15 cellular contexts compared by ENCODE assay signal in genomic region chr6:109239918-109240321, GRCh38.
DNase-seq lines count a peak whose midpoint lies in the region; ATAC-seq and TF ChIP-seq lines count a peak whose summit lies in the region.
"Had no signal": no experiment of that assay in that cellular context is flagged by ENCODE, and none has a peak within 500 bp of the region (broad histone marks: within the 10 kb centered on the region; RNA-seq: fewer than 3 reads in every experiment).

No MANE protein-coding gene starts in this region.

- no peak overlapping the region for H3K4me3 Mint-ChIP-seq in MCF 10A (ENCODE audit: unreplicated experiment)
- no peak overlapping the region for H3K4me3 Mint-ChIP-seq in osteocyte (ENCODE audit: unreplicated experiment)
- H3K4me3 Mint-ChIP-seq in T-cell: no peak overlapping the region
- no peak overlapping the region for H3K4me3 Mint-ChIP-seq in activated T-cell treated with anti-CD3 and anti-CD28 coated beads, Interleukin-2, amount 50 U/mL, for 72 hours
- H3K4me3 Mint-ChIP-seq: naive B cell; stimulated activated naive CD8-positive, alpha-beta T cell treated with anti-CD3 and anti-CD28 coated beads, Interleukin-15, Interleukin-2, amounts not matched to agents 100 ng/mL and 50 ng/mL, for 24 hours had no signal

- H3K4me3 ChIP-seq in breast epithelium (no peak overlapping the region), aorta (ENCODE audit: low read length in 2 of 2) (no peak overlapping the region)

- ATAC-seq in left cardiac atrium (peak; percentile 63 to 64), aorta (ENCODE audit: low FRiP score) (peak; percentile 63), T-cell (replicated peaks in 1 of 4) (no peak)
- ATAC-seq in activated T-cell treated with anti-CD3 and anti-CD28 coated beads, Interleukin-2, amount 50 U/mL, for 72 hours (replicated peaks in 1 of 2): no peak

- TF ChIP-seq POLR2A in breast epithelium (IDR thresholded peaks at IDR 0.05): no peak

- DNase-seq in breast epithelium (ENCODE audit: low spot score in 2 of 2) (no peak), MCF 10A (ENCODE audit: unreplicated experiment) (no peak), left cardiac atrium (peak; percentile 65), osteocyte (ENCODE audit: extremely low spot score, unreplicated experiment) (no peak), aorta (no peak), T-cell (no peak), GM20000 (ENCODE audit: low spot score) (no peak)
- no peak for DNase-seq in activated T-cell treated with anti-CD3 and anti-CD28 coated beads, Interleukin-2, amount 50 U/mL, for 72 hours
- DNase-seq: 8988T; activated CD8-positive, alpha-beta memory T cell treated with anti-CD3 and anti-CD28 coated beads, Interleukin-2, amount 50 U/mL, for 48 hours; Calu3; naive B cell; NCI-H524; SIG-M5 had no signal

- CTCF ChIA-PET in MCF 10A (lab: Yijun Ruan, JAX): no interaction called here
- CTCF ChIA-PET in T-cell (lab: Charles Lee): no interaction called here

- no peaks in the 10 kb centered on the region for H3K27me3 Mint-ChIP-seq in MCF 10A (ENCODE audit: insufficient read depth, unreplicated experiment)
- no peaks in the 10 kb centered on the region for H3K27me3 Mint-ChIP-seq in osteocyte (ENCODE audit: unreplicated experiment)
- H3K27me3 Mint-ChIP-seq in T-cell: no peaks in the 10 kb centered on the region
- peaks cover 11% of the 10 kb centered on the region for H3K27me3 Mint-ChIP-seq in activated T-cell treated with anti-CD3 and anti-CD28 coated beads, Interleukin-2, amount 50 U/mL, for 72 hours (ENCODE audit: low read depth)
- H3K27me3 Mint-ChIP-seq: naive B cell; stimulated activated naive CD8-positive, alpha-beta T cell treated with anti-CD3 and anti-CD28 coated beads, Interleukin-15, Interleukin-2, amounts not matched to agents 100 ng/mL and 50 ng/mL, for 24 hours had no signal

- H3K4me1 ChIP-seq in breast epithelium (peaks cover 0 to 5% of the 10 kb centered on the region in 2 donors), aorta (ENCODE audit: control insufficient read depth in 1 of 2, insufficient read depth in 2 of 2, low read length in 2 of 2) (peaks cover 1 to 6% of the 10 kb centered on the region in 2 donors)

- WGBS in aorta, 2 donors: 45 to 55% methylated on average over 6 of the region's 6 CpGs

- H3K9me3 Mint-ChIP-seq in MCF 10A (ENCODE audit: unreplicated experiment) (no peaks in the 10 kb centered on the region), osteocyte (ENCODE audit: unreplicated experiment) (no peaks in the 10 kb centered on the region), T-cell (peaks cover 0 to 3% (median 0%) of the 10 kb centered on the region in 3 donors)
- H3K9me3 Mint-ChIP-seq in activated T-cell treated with anti-CD3 and anti-CD28 coated beads, Interleukin-2, amount 50 U/mL, for 72 hours: peaks cover 0 to 8% of the 10 kb centered on the region in 2 donors
- H3K9me3 Mint-ChIP-seq: stimulated activated naive CD8-positive, alpha-beta T cell treated with anti-CD3 and anti-CD28 coated beads, Interleukin-15, Interleukin-2, amounts not matched to agents 100 ng/mL and 50 ng/mL, for 24 hours had no signal

- POLR2A ChIA-PET in MCF 10A (lab: Yijun Ruan, JAX) (no interaction called here), T-cell (lab: Charles Lee) (no interaction called here)

- H3K36me3 ChIP-seq in breast epithelium (no peaks in the 10 kb centered on the region), aorta (ENCODE audit: control insufficient read depth in 1 of 2, insufficient read depth in 2 of 2, low read length in 1 of 2) (no peaks in the 10 kb centered on the region)

- H3K4me1 Mint-ChIP-seq in MCF 10A (ENCODE audit: insufficient read depth, unreplicated experiment): peaks cover 8% of the 10 kb centered on the region
- peaks cover 20% of the 10 kb centered on the region for H3K4me1 Mint-ChIP-seq in osteocyte (ENCODE audit: unreplicated experiment)
- H3K4me1 Mint-ChIP-seq in T-cell: peaks cover 18 to 29% (median 23%) of the 10 kb centered on the region in 3 donors
- H3K4me1 Mint-ChIP-seq in activated T-cell treated with anti-CD3 and anti-CD28 coated beads, Interleukin-2, amount 50 U/mL, for 72 hours (ENCODE audit: low read depth): peaks cover 28% of the 10 kb centered on the region

- H3K9me3 ChIP-seq in breast epithelium (no peaks in the 10 kb centered on the region), aorta (ENCODE audit: control insufficient read depth, low read length) (no peaks in the 10 kb centered on the region)

- intact Hi-C loops in breast epithelium (cut with DNase I; ENCODE audit: low total_unique reads) (no loop called here), MCF 10A (cut with micrococcal nuclease) (no loop called here), left cardiac atrium (cut with DNase I) (no loop called here), aorta (cut with DNase I) (no loop called here)

- TF ChIP-seq CTCF in breast epithelium (IDR thresholded peaks at IDR 0.05) (no peak), MCF 10A (IDR thresholded peaks at IDR 0.05; ENCODE audit: unreplicated experiment) (no peak), osteocyte (IDR thresholded peaks at IDR 0.05) (no peak), GM20000 (IDR thresholded peaks at IDR 0.05; ENCODE audit: extremely low read depth, missing control alignments) (no peak)

- H3K27me3 ChIP-seq in breast epithelium: no peaks in the 10 kb centered on the region
- H3K27me3 ChIP-seq in aorta (ENCODE audit: control insufficient read depth in 1 of 2, insufficient read depth in 2 of 2, low read length in 1 of 2): no peaks in the 10 kb centered on the region

- H3K27ac Mint-ChIP-seq in MCF 10A (ENCODE audit: low read depth, unreplicated experiment): no peak overlapping the region
- H3K27ac Mint-ChIP-seq in osteocyte (ENCODE audit: unreplicated experiment): peak overlapping the region; percentile 70
- H3K27ac Mint-ChIP-seq in T-cell: no peak overlapping the region
- no peak overlapping the region for H3K27ac Mint-ChIP-seq in activated T-cell treated with anti-CD3 and anti-CD28 coated beads, Interleukin-2, amount 50 U/mL, for 72 hours
- H3K27ac Mint-ChIP-seq: naive B cell; stimulated activated naive CD8-positive, alpha-beta T cell treated with anti-CD3 and anti-CD28 coated beads, Interleukin-15, Interleukin-2, amounts not matched to agents 100 ng/mL and 50 ng/mL, for 24 hours had no signal

- H3K27ac ChIP-seq in breast epithelium (peak overlapping the region; percentile 54 to 77), aorta (ENCODE audit: low read depth in 1 of 2, low read length in 2 of 2) (peak overlapping the region in 1 of 2 donors; percentile 19)

- no TSS peak for BruUV-seq in MCF 10A (replicated peaks; lab: Mats Ljungman, UMichigan)

- H3K36me3 Mint-ChIP-seq in MCF 10A (ENCODE audit: insufficient read depth, unreplicated experiment) (no peaks in the 10 kb centered on the region), osteocyte (ENCODE audit: unreplicated experiment) (no peaks in the 10 kb centered on the region), T-cell (no peaks in the 10 kb centered on the region)
- H3K36me3 Mint-ChIP-seq in activated T-cell treated with anti-CD3 and anti-CD28 coated beads, Interleukin-2, amount 50 U/mL, for 72 hours (ENCODE audit: insufficient read depth in 2 of 2): no peaks in the 10 kb centered on the region
- H3K36me3 Mint-ChIP-seq: naive B cell had no signal

Comparison
In these comparisons a context has a peak if more than half of its experiments do, and no peak if none do; other contexts are left out.
1. ATAC-seq: peak in left cardiac atrium (2 of 2) and aorta (single experiment); none in T-cell (0 of 4) and activated T-cell treated with anti-CD3 and anti-CD28 coated beads, Interleukin-2, amount 50 U/mL, for 72 hours (0 of 2).